ENCODE assay signal across 17 cellular contexts in the genomic region with DNA sequence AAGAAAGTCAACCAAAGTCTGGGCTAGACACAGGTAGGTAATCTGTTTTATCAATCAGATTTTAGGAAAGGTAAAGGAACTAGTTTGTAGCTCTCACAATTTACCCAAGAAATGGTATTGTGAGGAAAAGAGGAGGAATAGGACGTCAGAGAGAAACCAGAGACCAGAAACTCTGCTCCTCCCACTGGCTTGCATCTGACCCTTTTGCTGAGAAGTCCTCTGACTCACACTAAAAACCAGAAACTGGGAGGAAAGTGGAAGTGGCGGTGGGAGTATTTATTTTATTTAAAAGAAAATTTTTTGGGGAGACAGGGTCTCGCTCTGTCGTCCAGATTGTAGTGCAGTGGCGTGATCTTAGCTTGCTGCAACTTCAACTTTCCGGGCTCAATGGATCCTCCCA. TPM values are rescaled to one million over a fixed set of nuclear protein-coding genes. Genes with fewer than 3 reads are reported as not detected.
DNase-seq lines count a peak whose midpoint lies in the region; ATAC-seq and TF ChIP-seq lines count a peak whose summit lies in the region.
"Had no signal": no experiment of that assay in that cellular context is flagged by ENCODE, and none has a peak within 500 bp of the region (broad histone marks: within the 10 kb centered on the region; RNA-seq: fewer than 3 reads in every experiment).

No MANE protein-coding gene starts in this region.

- H3K4me2 ChIP-seq in neural progenitor cell: no peak overlapping the region

- peaks cover 17% of the 10 kb centered on the region for H4K20me1 ChIP-seq in neural progenitor cell (ENCODE audit: low read depth)

- CTCF ChIA-PET in activated CD8-positive, alpha-beta T cell treated with anti-CD3 and anti-CD28 coated beads for 36 hours (lab: Charles Lee): interaction anchor here (1.3 to 2.8 kb wide), 3 partner anchors 23 to 56 kb away, joined by 3 to 11 read pairs (median 6); no protein-coding TSS in a partner anchor

- H3K9me3 ChIP-seq in lower lobe of right lung (no peaks in the 10 kb centered on the region), neural progenitor cell (ENCODE audit: low read depth) (no peaks in the 10 kb centered on the region)
- H3K9me3 ChIP-seq: heart right ventricle had no signal

- H3K36me3 Mint-ChIP-seq in HFFc6 (ENCODE audit: low read depth): peaks cover 25% of the 10 kb centered on the region
- H3K36me3 Mint-ChIP-seq in activated CD8-positive, alpha-beta T cell treated with anti-CD3 and anti-CD28 coated beads for 36 hours (ENCODE audit: low read depth): peaks cover 40% of the 10 kb centered on the region
- H3K36me3 Mint-ChIP-seq in neural progenitor cell: peaks cover 26% of the 10 kb centered on the region

- H3K27me3 ChIP-seq in lower lobe of right lung (ENCODE audit: low read depth): no peaks in the 10 kb centered on the region
- H3K27me3 ChIP-seq in neural progenitor cell: no peaks in the 10 kb centered on the region
- H3K27me3 ChIP-seq: heart right ventricle had no signal

- TF ChIP-seq CTCF in HFFc6 (IDR thresholded peaks at IDR 0.05) (no peak), astrocyte of the cerebellum (IDR thresholded peaks at IDR 0.05; ENCODE audit: low read depth, low read length, missing control alignments) (no peak), lower lobe of right lung (IDR thresholded peaks at IDR 0.05) (no peak), neural progenitor cell (IDR thresholded peaks at IDR 0.05) (no peak)
- no peak for TF ChIP-seq CTCF in activated CD8-positive, alpha-beta T cell treated with anti-CD3 and anti-CD28 coated beads for 36 hours (IDR thresholded peaks at IDR 0.05)

- H3K4me3 Mint-ChIP-seq in HFFc6 (no peak overlapping the region), neural progenitor cell (no peak overlapping the region)
- no peak overlapping the region for H3K4me3 Mint-ChIP-seq in activated CD8-positive, alpha-beta T cell treated with anti-CD3 and anti-CD28 coated beads for 36 hours
- H3K4me3 Mint-ChIP-seq: stimulated activated naive CD8-positive, alpha-beta T cell treated with anti-CD3 and anti-CD28 coated beads, Interleukin-15, Interleukin-2, amounts not matched to agents 100 ng/mL and 50 ng/mL, for 24 hours had no signal

- H3K4me3 ChIP-seq in astrocyte of the cerebellum (ENCODE audit: low read depth, low read length) (no peak overlapping the region), lower lobe of right lung (no peak overlapping the region), neural progenitor cell (no peak overlapping the region)
- H3K4me3 ChIP-seq: heart right ventricle had no signal

- H3F3A ChIP-seq in neural progenitor cell (ENCODE audit: low read depth): peaks cover 27% of the 10 kb centered on the region

- H3K4me1 Mint-ChIP-seq in HFFc6 (ENCODE audit: low read depth) (peaks cover 21% of the 10 kb centered on the region), neural progenitor cell (peaks cover 52% of the 10 kb centered on the region)
- H3K4me1 Mint-ChIP-seq in activated CD8-positive, alpha-beta T cell treated with anti-CD3 and anti-CD28 coated beads for 36 hours (ENCODE audit: low read depth): peaks cover 6% of the 10 kb centered on the region

- intact Hi-C loops in lower lobe of right lung (cut with DNase I): no loop called here
- intact Hi-C loops in activated CD8-positive, alpha-beta T cell treated with anti-CD3 and anti-CD28 coated beads for 36 hours (cut with micrococcal nuclease): no loop called here

- POLR2A ChIA-PET in activated CD8-positive, alpha-beta T cell treated with anti-CD3 and anti-CD28 coated beads for 36 hours (lab: Charles Lee): interaction anchor here (0.7 kb wide), 1 partner anchor 53 kb away, joined by 3 read pairs; no protein-coding TSS in a partner anchor

- in situ Hi-C loops in astrocyte of the cerebellum (cut with HindIII; ENCODE audit: low sequenced_read_pairs): no loop called here

- H3K9ac ChIP-seq in neural progenitor cell: no peak overlapping the region

- H3K27ac Mint-ChIP-seq in HFFc6 (peak overlapping the region; percentile 3; the same call in 1 of the 2 replicates), neural progenitor cell (no peak overlapping the region)
- H3K27ac Mint-ChIP-seq in activated CD8-positive, alpha-beta T cell treated with anti-CD3 and anti-CD28 coated beads for 36 hours: no peak overlapping the region
- H3K27ac Mint-ChIP-seq: stimulated activated naive CD8-positive, alpha-beta T cell treated with anti-CD3 and anti-CD28 coated beads, Interleukin-15, Interleukin-2, amounts not matched to agents 100 ng/mL and 50 ng/mL, for 24 hours had no signal

- H3K9me3 Mint-ChIP-seq in HFFc6 (no peaks in the 10 kb centered on the region), neural progenitor cell (no peaks in the 10 kb centered on the region)
- no peaks in the 10 kb centered on the region for H3K9me3 Mint-ChIP-seq in activated CD8-positive, alpha-beta T cell treated with anti-CD3 and anti-CD28 coated beads for 36 hours
- H3K9me3 Mint-ChIP-seq: stimulated activated naive CD8-positive, alpha-beta T cell treated with anti-CD3 and anti-CD28 coated beads, Interleukin-15, Interleukin-2, amounts not matched to agents 100 ng/mL and 50 ng/mL, for 24 hours had no signal

- peak overlapping the region; percentile 13 for H3K27ac ChIP-seq in lower lobe of right lung
- H3K27ac ChIP-seq in neural progenitor cell: no peak overlapping the region
- H3K27ac ChIP-seq: epithelial cell of prostate had no signal

- peaks cover 60% of the 10 kb centered on the region for H3K36me3 ChIP-seq in lower lobe of right lung
- no peaks in the 10 kb centered on the region for H3K36me3 ChIP-seq in neural progenitor cell

- peaks cover 6% of the 10 kb centered on the region for H3K79me2 ChIP-seq in neural progenitor cell (ENCODE audit: low read depth)

- H2AFZ ChIP-seq in neural progenitor cell (replicated peaks): no peak overlapping the region

- H3K4me1 ChIP-seq in lower lobe of right lung (peaks cover 4% of the 10 kb centered on the region), neural progenitor cell (peaks cover 24% of the 10 kb centered on the region)

- peak; percentile 54 to 65 for ATAC-seq in lower lobe of right lung
- ATAC-seq in activated CD8-positive, alpha-beta T cell treated with anti-CD3 and anti-CD28 coated beads for 36 hours: no peak
- ATAC-seq: heart right ventricle had no signal

- no peaks in the 10 kb centered on the region for H3K27me3 Mint-ChIP-seq in HFFc6 (ENCODE audit: insufficient read depth)
- H3K27me3 Mint-ChIP-seq in activated CD8-positive, alpha-beta T cell treated with anti-CD3 and anti-CD28 coated beads for 36 hours: no peaks in the 10 kb centered on the region
- peaks cover 13% of the 10 kb centered on the region for H3K27me3 Mint-ChIP-seq in neural progenitor cell (ENCODE audit: insufficient read depth, low read depth)
- H3K27me3 Mint-ChIP-seq: stimulated activated naive CD8-positive, alpha-beta T cell treated with anti-CD3 and anti-CD28 coated beads, Interleukin-15, Interleukin-2, amounts not matched to agents 100 ng/mL and 50 ng/mL, for 24 hours had no signal

- DNase-seq in AG08395 (ENCODE audit: low spot score): peak; percentile 26
- DNase-seq in HFFc6: no peak
- DNase-seq in astrocyte of the cerebellum (ENCODE audit: low read depth): peak; percentile 39
- no peak for DNase-seq in lower lobe of right lung
- DNase-seq in activated CD8-positive, alpha-beta T cell treated with anti-CD3 and anti-CD28 coated beads for 36 hours: no peak
- DNase-seq in NCI-H2171 (lab: John Stamatoyannopoulos, UW): no peak
- DNase-seq in D341Med (ENCODE audit: low spot score): no peak
- DNase-seq in neural progenitor cell (ENCODE audit: low spot score): no peak
- DNase-seq: activated CD4-positive, alpha-beta T cell treated with anti-CD3 and anti-CD28 coated beads, Interleukin-2, amount 50 U/mL, for 48 hours; activated effector memory CD4-positive, alpha-beta T cell treated with Interleukin-2 at 50 U/mL for 16 hours; anterior cingulate cortex; DMS 273 treated with DMSO at 0.1 percent for 48 hours; heart right ventricle; NCI-H2029 treated with DMSO at 0.1 percent for 48 hours; NCI-H526 treated with DMSO at 0.1 percent for 48 hours had no signal

RNA-seq across cellular contexts. Expression of gene MNT, which starts 38.0 kb away (rescaled TPM):
- 10 to 100 TPM; 19.4 to 25.4 (median 21.9) TPM for total RNA-seq in HFFc6 (2021; fragmentation: NEBNext Ultra II Directional; extraction: Animal tissue kit (Norgen Biotek cat#: 25700))
- total RNA-seq in lower lobe of right lung: 32.6 TPM
- total RNA-seq in activated CD8-positive, alpha-beta T cell treated with anti-CD3 and anti-CD28 coated beads for 36 hours: 10 to 100 TPM; 21.6 to 23.1 TPM
- total RNA-seq in neural progenitor cell (ENCODE audit: low replicate concordance): 2.2 and 11.1 TPM in 2 replicates

Comparison
In these comparisons a context has a peak if more than half of its experiments do, and no peak if none do; other contexts are left out.
1. DNase-seq: peak in AG08395 (single experiment) and astrocyte of the cerebellum (single experiment); none in HFFc6 (single experiment), lower lobe of right lung (single experiment), activated CD8-positive, alpha-beta T cell treated with anti-CD3 and anti-CD28 coated beads for 36 hours (single experiment), NCI-H2171 (single experiment), D341Med (single experiment) and neural progenitor cell (single experiment).